Comparison of ENCODE assay signal across 7 cellular contexts in the genomic region with DNA sequence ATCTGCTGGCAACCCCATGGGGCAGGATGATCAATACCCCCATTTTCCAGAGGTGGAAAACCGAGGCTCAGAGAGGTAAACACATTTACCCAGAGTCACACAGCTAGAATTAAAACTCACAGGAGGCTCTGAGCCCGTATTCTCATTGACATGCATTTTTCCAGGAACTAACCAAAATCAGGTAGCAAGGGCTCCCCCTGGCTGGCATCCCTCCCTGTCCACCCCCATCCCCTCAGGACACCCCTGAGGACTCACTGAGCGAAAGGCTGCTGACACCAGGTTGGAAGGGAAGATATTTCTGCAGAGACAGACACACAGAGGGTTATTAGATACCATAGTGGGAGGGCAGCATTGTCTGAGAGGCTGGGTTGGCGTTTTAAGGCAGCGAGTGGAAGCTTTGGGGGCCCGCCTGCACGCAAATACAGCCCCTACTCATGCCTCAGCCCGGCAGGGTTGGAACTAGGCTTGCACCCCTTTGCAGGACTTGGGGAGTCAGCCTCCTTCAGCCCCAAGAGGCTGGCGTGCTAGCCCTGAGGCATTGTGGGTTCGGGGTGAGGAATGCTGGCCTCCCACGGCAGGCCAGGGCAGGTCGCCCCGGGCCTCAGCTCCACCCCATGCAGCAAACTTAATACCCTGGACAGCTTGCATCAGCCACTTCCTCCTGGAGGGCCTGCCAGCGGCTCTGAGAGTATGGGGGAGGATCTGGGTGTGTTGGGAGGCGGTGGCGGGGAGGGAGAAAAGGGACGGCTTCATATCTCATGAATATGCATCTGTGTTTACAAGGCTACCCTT. TPM values are rescaled to one million over a fixed set of nuclear protein-coding genes. Genes with fewer than 3 reads are reported as not detected.
DNase-seq lines count a peak whose midpoint lies in the region; ATAC-seq and TF ChIP-seq lines count a peak whose summit lies in the region.

No MANE protein-coding gene starts in this region.

- TF ChIP-seq CTCF in GM12865 (IDR thresholded peaks at IDR 0.05; ENCODE audit: insufficient read depth, low read depth, low read length, missing control alignments) (peak; percentile 17), HL-60 (IDR thresholded peaks at IDR 0.05; ENCODE audit: insufficient read depth, low read length) (no peak), Peyer's patch (IDR thresholded peaks at IDR 0.05) (peak in 1 of 6 experiments; percentile 7), glutamatergic neuron (IDR thresholded peaks at IDR 0.05; ENCODE audit: partially characterized antibody, unreplicated experiment) (no peak), psoas muscle (IDR thresholded peaks at IDR 0.05) (no peak)

- H3K4me1 ChIP-seq in Peyer's patch (peaks cover 0 to 33% (median 16%) of the 10 kb centered on the region in 4 donors), psoas muscle (peaks cover 9% of the 10 kb centered on the region)

- peak overlapping the region; percentile 85 for H3K27ac Mint-ChIP-seq in glutamatergic neuron (ENCODE audit: unreplicated experiment)

- peak in 2 of 4 donors; percentile 36 to 50 for ATAC-seq in psoas muscle
- ATAC-seq in HG03097 (IDR thresholded peaks at IDR 0.05; ENCODE audit: low FRiP score, unreplicated experiment): no peak

- DNase-seq in GM12865 (ENCODE audit: low read depth): peak; percentile 90
- DNase-seq in HL-60 (ENCODE audit: low read depth in 1 of 2, low spot score in 1 of 2): peak; percentile 81 to 97
- peak; percentile 65 to 86 (median 80) for DNase-seq in Peyer's patch
- DNase-seq in activated T-helper 9 cell treated with anti-CD3 and anti-CD28 coated beads, Interleukin-2, amount 50 U/mL, for 16 hours (ENCODE audit: low read depth): peak; percentile 71
- DNase-seq in glutamatergic neuron: peak; percentile 54
- peak; percentile 72 to 81 for DNase-seq in psoas muscle

- H3K36me3 Mint-ChIP-seq in glutamatergic neuron (ENCODE audit: unreplicated experiment): no peaks in the 10 kb centered on the region

- peaks cover 0 to 41% (median 0%) of the 10 kb centered on the region in 3 donors for H3K36me3 ChIP-seq in Peyer's patch
- H3K36me3 ChIP-seq in psoas muscle (ENCODE audit: insufficient read depth in 1 of 2, low read depth in 1 of 2): peaks cover 0 to 5% of the 10 kb centered on the region in 2 donors

- H3K4me3 ChIP-seq in GM12865 (ENCODE audit: low read depth, low read length) (peak overlapping the region; percentile 75), HL-60 (replicated peaks; ENCODE audit: insufficient read depth, low read length) (peak overlapping the region; percentile 88), Peyer's patch (peak overlapping the region in 3 of 4 donors; percentile 26 to 89 (median 82)), psoas muscle (peak overlapping the region; percentile 37)

- H3K9me3 ChIP-seq in Peyer's patch (no peaks in the 10 kb centered on the region), psoas muscle (no peaks in the 10 kb centered on the region)

- H3K9me3 Mint-ChIP-seq in glutamatergic neuron (ENCODE audit: unreplicated experiment): peaks cover 5% of the 10 kb centered on the region

- TF ChIP-seq POLR2A in Peyer's patch (IDR thresholded peaks at IDR 0.05): peak in 1 of 2 donors; percentile 24

- intact Hi-C loops in psoas muscle (cut with DNase I): loop anchor here in 1 of 2 donors (5.0 kb wide), 1 partner anchor 43 kb away; no protein-coding TSS in a partner anchor

- peaks cover 4% of the 10 kb centered on the region for H3K4me1 Mint-ChIP-seq in glutamatergic neuron (ENCODE audit: low read depth, unreplicated experiment)

- H3K27me3 Mint-ChIP-seq in glutamatergic neuron (ENCODE audit: unreplicated experiment): peaks cover 3% of the 10 kb centered on the region

- H3K27me3 ChIP-seq in HL-60 (ENCODE audit: insufficient read depth, poor library complexity, severe bottlenecking): no peaks in the 10 kb centered on the region
- H3K27me3 ChIP-seq in Peyer's patch: no peaks in the 10 kb centered on the region
- peaks cover 0 to 27% (median 4%) of the 10 kb centered on the region in 3 donors for H3K27me3 ChIP-seq in psoas muscle (ENCODE audit: insufficient read depth in 3 of 3, low read length in 2 of 3)

- peak overlapping the region; percentile 96 for H3K27ac ChIP-seq in HL-60 (replicated peaks)
- H3K27ac ChIP-seq in Peyer's patch: peak overlapping the region; percentile 80 to 96 (median 86)
- H3K27ac ChIP-seq in psoas muscle: peak overlapping the region; percentile 23

- 43 to 64% (median 50%) methylated on average over 17 of the region's 17 CpGs for WGBS in psoas muscle, 3 donors

- peak overlapping the region; percentile 71 for H3K4me3 Mint-ChIP-seq in glutamatergic neuron (ENCODE audit: unreplicated experiment)

RNA-seq across cellular contexts. Expression of a gene that starts 3.9 kb away (rescaled TPM):
- total RNA-seq in Peyer's patch (10 to 100 TPM; 19.8 to 34.7 (median 31.2) TPM), glutamatergic neuron (ENCODE audit: unreplicated experiment) (35.4 TPM), psoas muscle (10 to 100 TPM in 1 of 4 donors, 1 to 10 TPM in 3; 5.4 to 12.6 (median 8.2) TPM)
- polyA plus RNA-seq in psoas muscle: 10 to 100 TPM in 1 of 3 donors, 1 to 10 TPM in 2; 3.2 to 10.3 (median 3.4) TPM

RNA-seq across cellular contexts. Expression of a gene that starts 38.2 kb away (rescaled TPM):
- total RNA-seq in Peyer's patch: 100 to 1,000 TPM in 3 of 4 donors, 10 to 100 TPM in 1; 80.9 to 146 (median 116) TPM
- 117 TPM for total RNA-seq in glutamatergic neuron (ENCODE audit: unreplicated experiment)
- 10 to 100 TPM; 28.6 to 72.3 (median 40.6) TPM for total RNA-seq in psoas muscle
- polyA plus RNA-seq in psoas muscle: 10 to 100 TPM; 45.2 to 53.9 (median 46.2) TPM

RNA-seq across cellular contexts. Expression of a gene that starts 38.6 kb away (rescaled TPM):
- 10 to 100 TPM in 3 of 4 donors, 1 to 10 TPM in 1; 9.1 to 18.6 (median 15.3) TPM for total RNA-seq in Peyer's patch
- total RNA-seq in glutamatergic neuron (ENCODE audit: unreplicated experiment): 46.6 TPM
- 10 to 100 TPM; 14.4 to 24.5 (median 20.3) TPM for total RNA-seq in psoas muscle
- polyA plus RNA-seq in psoas muscle: 10 to 100 TPM; 11.6 to 15.0 (median 13.1) TPM

Comparison
In these comparisons a context has a peak if more than half of its experiments do, and no peak if none do; other contexts are left out.
1. H3K4me3 ChIP-seq: peak in every context shown above with its lines; median percentile 88 in HL-60; 82 in Peyer's patch; 75 in GM12865; 37 in psoas muscle.
2. H3K27ac ChIP-seq: peak in every context shown above with its lines; median percentile 96 in HL-60; 86 in Peyer's patch; 23 in psoas muscle.